1 cellular context compared by ENCODE assay signal in the genomic region with DNA sequence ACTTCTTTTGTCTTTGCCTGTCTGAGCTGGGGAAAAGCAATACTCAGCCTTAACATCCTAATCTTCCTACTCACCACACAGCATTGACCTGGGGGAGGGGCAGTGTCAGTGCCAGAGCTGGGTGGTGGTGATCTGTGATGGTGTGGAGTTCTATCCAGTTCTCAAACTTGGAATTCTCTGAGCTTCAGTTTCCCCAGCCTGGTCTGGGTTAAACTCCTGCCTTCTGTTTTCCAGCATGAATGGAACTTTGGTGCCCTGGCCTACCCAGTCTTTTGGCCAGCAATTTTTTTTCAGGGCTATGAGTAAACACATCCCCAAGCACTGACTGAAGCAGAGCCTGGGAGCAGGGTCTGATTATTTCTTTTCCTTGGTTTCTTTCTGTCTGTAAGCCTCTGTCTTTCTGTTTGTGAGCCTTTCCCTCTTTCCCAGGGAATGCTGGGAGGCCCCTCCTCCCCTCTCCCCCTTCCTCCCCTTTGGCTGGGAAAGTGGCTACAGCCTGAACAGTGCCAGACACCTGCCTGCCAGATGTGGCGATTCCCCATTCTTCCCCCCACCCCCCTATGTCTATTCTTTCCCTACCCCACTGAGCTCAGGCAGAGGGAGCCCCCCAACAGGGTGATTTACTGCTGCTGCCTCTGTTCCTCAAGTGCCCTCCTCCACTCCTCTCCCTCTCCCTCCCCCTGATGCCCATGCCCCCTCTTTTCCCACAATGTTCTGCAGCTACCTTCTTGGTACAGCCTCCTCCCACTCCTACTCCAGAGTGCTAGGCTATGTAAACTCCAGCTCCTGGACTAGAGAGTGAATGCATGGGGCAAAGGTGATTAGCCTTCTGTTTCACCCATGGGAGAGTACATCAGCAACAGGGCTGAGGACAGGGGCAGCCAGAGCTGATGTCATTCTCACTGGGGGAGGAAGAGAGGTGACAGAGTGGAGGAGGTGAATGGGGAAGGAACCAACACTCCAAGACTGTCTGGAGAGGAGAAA.
A peak's percentile ranks its signal among the peaks of the same experiment; 100 is the strongest.
TF ChIP-seq lines count a peak whose summit lies in the region.

No MANE protein-coding gene starts in this region.

TF ChIP-seq in HEK293, 187 proteins besides CTCF, POLR2A, EP300 and RAD21 (continued from another document):
- TF ChIP-seq ZNF76 (tag by site-specific recombination; IDR thresholded peaks at IDR 0.05; ENCODE audit: borderline replicate concordance, low read depth) (peak; percentile 52; the same call in 1 of the 2 replicates), OSR2 (tag by site-specific recombination; IDR thresholded peaks at IDR 0.05) (peak; percentile 92), ZNF155 (tag by site-specific recombination; IDR thresholded peaks at IDR 0.05) (no peak), ZIC2 (tag by site-specific recombination; IDR thresholded peaks at IDR 0.05) (peak; percentile 93), ZNF629 (tag by site-specific recombination; IDR thresholded peaks at IDR 0.05) (0 out of 2 replicates have a peak, but pooled peaks have one; percentile 34), SCRT1 (tag by site-specific recombination; IDR thresholded peaks at IDR 0.05; ENCODE audit: borderline replicate concordance) (peak; percentile 43; the same call in 1 of the 2 replicates), ZBTB48 (tag by site-specific recombination; IDR thresholded peaks at IDR 0.05) (0 out of 2 replicates have a peak, but pooled peaks have one; percentile 9), ZNF24 (tag by site-specific recombination; IDR thresholded peaks at IDR 0.05) (0 out of 2 replicates have a peak, but pooled peaks have one; percentile 19), SCRT2 (tag by site-specific recombination; IDR thresholded peaks at IDR 0.05) (peak; percentile 95), ZNF544 (tag by site-specific recombination; IDR thresholded peaks at IDR 0.05) (no peak), WT1 (tag by site-specific recombination; IDR thresholded peaks at IDR 0.05) (0 out of 2 replicates have a peak, but pooled peaks have one; percentile 10), SP2 (tag by site-specific recombination; IDR thresholded peaks at IDR 0.05) (peak; percentile 41; the same call in 1 of the 2 replicates), ZFP37 (tag by site-specific recombination; IDR thresholded peaks at IDR 0.05) (peak; percentile 54; the same call in 1 of the 2 replicates), SALL2 (tag by site-specific recombination; IDR thresholded peaks at IDR 0.05; ENCODE audit: borderline replicate concordance) (no peak), ZNF324 (tag by site-specific recombination; IDR thresholded peaks at IDR 0.05) (peak; percentile 54; the same call in 1 of the 2 replicates), ZFHX2 (tag by site-specific recombination; conservative IDR thresholded peaks at IDR 0.05) (peak; percentile 98), ZNF621 (tag by site-specific recombination; IDR thresholded peaks at IDR 0.05) (no peak), ZSCAN30 (tag by site-specific recombination; IDR thresholded peaks at IDR 0.05) (0 out of 2 replicates have a peak, but pooled peaks have one; percentile 34), ZNF10 (tag by site-specific recombination; IDR thresholded peaks at IDR 0.05) (no peak), ZNF600 (tag by site-specific recombination; IDR thresholded peaks at IDR 0.05) (peak; percentile 90)
- TF ChIP-seq, protein P1, sequence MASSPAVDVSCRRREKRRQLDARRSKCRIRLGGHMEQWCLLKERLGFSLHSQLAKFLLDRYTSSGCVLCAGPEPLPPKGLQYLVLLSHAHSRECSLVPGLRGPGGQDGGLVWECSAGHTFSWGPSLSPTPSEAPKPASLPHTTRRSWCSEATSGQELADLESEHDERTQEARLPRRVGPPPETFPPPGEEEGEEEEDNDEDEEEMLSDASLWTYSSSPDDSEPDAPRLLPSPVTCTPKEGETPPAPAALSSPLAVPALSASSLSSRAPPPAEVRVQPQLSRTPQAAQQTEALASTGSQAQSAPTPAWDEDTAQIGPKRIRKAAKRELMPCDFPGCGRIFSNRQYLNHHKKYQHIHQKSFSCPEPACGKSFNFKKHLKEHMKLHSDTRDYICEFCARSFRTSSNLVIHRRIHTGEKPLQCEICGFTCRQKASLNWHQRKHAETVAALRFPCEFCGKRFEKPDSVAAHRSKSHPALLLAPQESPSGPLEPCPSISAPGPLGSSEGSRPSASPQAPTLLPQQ (tag by site-specific recombination; IDR thresholded peaks at IDR 0.05), result peak; percentile 29; the same call in 1 of the 2 replicates
- TF ChIP-seq, protein P2, sequence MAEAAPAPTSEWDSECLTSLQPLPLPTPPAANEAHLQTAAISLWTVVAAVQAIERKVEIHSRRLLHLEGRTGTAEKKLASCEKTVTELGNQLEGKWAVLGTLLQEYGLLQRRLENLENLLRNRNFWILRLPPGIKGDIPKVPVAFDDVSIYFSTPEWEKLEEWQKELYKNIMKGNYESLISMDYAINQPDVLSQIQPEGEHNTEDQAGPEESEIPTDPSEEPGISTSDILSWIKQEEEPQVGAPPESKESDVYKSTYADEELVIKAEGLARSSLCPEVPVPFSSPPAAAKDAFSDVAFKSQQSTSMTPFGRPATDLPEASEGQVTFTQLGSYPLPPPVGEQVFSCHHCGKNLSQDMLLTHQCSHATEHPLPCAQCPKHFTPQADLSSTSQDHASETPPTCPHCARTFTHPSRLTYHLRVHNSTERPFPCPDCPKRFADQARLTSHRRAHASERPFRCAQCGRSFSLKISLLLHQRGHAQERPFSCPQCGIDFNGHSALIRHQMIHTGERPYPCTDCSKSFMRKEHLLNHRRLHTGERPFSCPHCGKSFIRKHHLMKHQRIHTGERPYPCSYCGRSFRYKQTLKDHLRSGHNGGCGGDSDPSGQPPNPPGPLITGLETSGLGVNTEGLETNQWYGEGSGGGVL (tag by site-specific recombination; IDR thresholded peaks at IDR 0.05), result peak; percentile 99
- TF ChIP-seq, protein P3, sequence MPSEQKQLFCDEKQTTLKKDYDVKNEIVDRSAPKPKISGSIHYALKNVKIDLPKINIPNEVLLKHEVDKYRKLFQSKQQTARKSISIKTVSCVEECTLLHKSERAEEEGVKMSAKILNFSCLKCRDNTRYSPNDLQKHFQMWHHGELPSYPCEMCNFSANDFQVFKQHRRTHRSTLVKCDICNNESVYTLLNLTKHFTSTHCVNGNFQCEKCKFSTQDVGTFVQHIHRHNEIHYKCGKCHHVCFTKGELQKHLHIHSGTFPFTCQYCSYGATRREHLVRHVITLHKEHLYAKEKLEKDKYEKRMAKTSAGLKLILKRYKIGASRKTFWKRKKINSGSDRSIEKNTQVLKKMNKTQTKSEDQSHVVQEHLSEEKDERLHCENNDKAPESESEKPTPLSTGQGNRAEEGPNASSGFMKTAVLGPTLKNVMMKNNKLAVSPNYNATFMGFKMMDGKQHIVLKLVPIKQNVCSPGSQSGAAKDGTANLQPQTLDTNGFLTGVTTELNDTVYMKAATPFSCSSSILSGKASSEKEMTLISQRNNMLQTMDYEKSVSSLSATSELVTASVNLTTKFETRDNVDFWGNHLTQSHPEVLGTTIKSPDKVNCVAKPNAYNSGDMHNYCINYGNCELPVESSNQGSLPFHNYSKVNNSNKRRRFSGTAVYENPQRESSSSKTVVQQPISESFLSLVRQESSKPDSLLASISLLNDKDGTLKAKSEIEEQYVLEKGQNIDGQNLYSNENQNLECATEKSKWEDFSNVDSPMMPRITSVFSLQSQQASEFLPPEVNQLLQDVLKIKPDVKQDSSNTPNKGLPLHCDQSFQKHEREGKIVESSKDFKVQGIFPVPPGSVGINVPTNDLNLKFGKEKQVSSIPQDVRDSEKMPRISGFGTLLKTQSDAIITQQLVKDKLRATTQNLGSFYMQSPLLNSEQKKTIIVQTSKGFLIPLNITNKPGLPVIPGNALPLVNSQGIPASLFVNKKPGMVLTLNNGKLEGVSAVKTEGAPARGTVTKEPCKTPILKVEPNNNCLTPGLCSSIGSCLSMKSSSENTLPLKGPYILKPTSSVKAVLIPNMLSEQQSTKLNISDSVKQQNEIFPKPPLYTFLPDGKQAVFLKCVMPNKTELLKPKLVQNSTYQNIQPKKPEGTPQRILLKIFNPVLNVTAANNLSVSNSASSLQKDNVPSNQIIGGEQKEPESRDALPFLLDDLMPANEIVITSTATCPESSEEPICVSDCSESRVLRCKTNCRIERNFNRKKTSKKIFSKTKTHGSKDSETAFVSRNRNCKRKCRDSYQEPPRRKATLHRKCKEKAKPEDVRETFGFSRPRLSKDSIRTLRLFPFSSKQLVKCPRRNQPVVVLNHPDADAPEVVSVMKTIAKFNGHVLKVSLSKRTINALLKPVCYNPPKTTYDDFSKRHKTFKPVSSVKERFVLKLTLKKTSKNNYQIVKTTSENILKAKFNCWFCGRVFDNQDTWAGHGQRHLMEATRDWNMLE (tag by site-specific recombination; conservative IDR thresholded peaks at IDR 0.05; ENCODE audit: low read depth), result no peak
- TF ChIP-seq, protein P4, sequence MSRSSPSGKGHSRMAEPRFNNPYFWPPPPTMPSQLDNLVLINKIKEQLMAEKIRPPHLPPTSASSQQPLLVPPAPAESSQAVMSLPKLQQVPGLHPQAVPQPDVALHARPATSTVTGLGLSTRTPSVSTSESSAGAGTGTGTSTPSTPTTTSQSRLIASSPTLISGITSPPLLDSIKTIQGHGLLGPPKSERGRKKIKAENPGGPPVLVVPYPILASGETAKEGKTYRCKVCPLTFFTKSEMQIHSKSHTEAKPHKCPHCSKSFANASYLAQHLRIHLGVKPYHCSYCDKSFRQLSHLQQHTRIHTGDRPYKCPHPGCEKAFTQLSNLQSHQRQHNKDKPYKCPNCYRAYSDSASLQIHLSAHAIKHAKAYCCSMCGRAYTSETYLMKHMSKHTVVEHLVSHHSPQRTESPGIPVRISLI (tag by site-specific recombination; IDR thresholded peaks at IDR 0.05), result no peak
- TF ChIP-seq, protein P5, sequence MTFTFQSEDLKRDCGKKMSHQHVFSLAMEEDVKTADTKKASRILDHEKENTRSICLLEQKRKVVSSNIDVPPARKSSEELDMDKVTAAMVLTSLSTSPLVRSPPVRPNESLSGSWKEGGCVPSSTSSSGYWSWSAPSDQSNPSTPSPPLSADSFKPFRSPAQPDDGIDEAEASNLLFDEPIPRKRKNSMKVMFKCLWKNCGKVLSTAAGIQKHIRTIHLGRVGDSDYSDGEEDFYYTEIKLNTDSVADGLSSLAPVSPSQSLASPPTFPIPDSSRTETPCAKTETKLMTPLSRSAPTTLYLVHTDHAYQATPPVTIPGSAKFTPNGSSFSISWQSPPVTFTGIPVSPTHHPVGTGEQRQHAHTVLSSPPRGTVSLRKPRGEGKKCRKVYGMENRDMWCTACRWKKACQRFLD (tag by site-specific recombination; IDR thresholded peaks at IDR 0.05), result no peak
